Comparison of ENCODE assay signal across 7 cellular contexts in genomic region chr10:50174788-50175525, GRCh38.
DNase-seq lines count a peak whose midpoint lies in the region; ATAC-seq, FAIRE-seq and TF ChIP-seq lines count a peak whose summit lies in the region.
"Not testable (repeated sequence)": the region's sequence is repeated elsewhere in the genome, so short reads cannot be mapped to it uniquely, and the experiment has no call there.

No MANE protein-coding gene starts in this region.

- POLR2A ChIA-PET in SK-N-SH (lab: Yijun Ruan, JAX); HepG2 (lab: Yijun Ruan, JAX): not testable (repeated sequence)

- not testable (repeated sequence) for H3K4me3 ChIP-seq in AG09309 (ENCODE audit: control insufficient read depth, low read depth, low read length); SK-N-SH (ENCODE audit: low read depth in 2 of 2, low read length in 1 of 2); astrocyte of the spinal cord (ENCODE audit: low read depth, low read length); HepG2 (replicated peaks in 1 of 3; ENCODE audit: insufficient read depth in 1 of 3, low read depth in 2 of 3, low read length in 3 of 3)

- not testable (repeated sequence) for H3K4me1 ChIP-seq in SK-N-SH (ENCODE audit: control insufficient read depth in 1 of 2, insufficient read depth in 2 of 2, low read depth in 1 of 2, low read length in 1 of 2); HepG2 (ENCODE audit: insufficient read depth, low read length)

- not testable (repeated sequence) for H2AFZ ChIP-seq in SK-N-SH (ENCODE audit: low read depth); HepG2 (ENCODE audit: low read length)

- H3K27me3 ChIP-seq in SK-N-SH (ENCODE audit: insufficient read depth); HepG2 (ENCODE audit: control insufficient read depth in 1 of 2, insufficient read depth in 2 of 2, low read length in 2 of 2): not testable (repeated sequence)

- H3K79me2 ChIP-seq in SK-N-SH (ENCODE audit: insufficient read depth); HepG2 (ENCODE audit: insufficient read depth, low read length): not testable (repeated sequence)

- TF ChIP-seq CTCF in AG09309 (IDR thresholded peaks at IDR 0.05; ENCODE audit: control insufficient read depth, insufficient read depth, low read depth, low read length, missing control alignments); SK-N-SH (IDR thresholded peaks at IDR 0.05); astrocyte of the spinal cord (IDR thresholded peaks at IDR 0.05; ENCODE audit: low read depth, low read length); HepG2 (CRISPR knock-in tag; IDR thresholded peaks at IDR 0.05): not testable (repeated sequence)

- intact Hi-C loops in HepG2 (cut with micrococcal nuclease; ENCODE audit: unreplicated experiment): not testable (repeated sequence)

- peak overlapping the region in 1 of 2 experiments; percentile 56; a peak in 2 of 4 replicates for H3K27ac ChIP-seq in SK-N-SH (ENCODE audit: low read depth in 2 of 2, low read length in 1 of 2)
- H3K27ac ChIP-seq in HepG2 (ENCODE audit: extremely low read length, insufficient read depth, low read length): not testable (repeated sequence)

- in situ Hi-C loops in astrocyte of the spinal cord (cut with HindIII; ENCODE audit: low sequenced_read_pairs); HepG2 (cut with HindIII; ENCODE audit: extremely low pct_ligation_motif_present, low pct_unique_long_range_greater_than_20kb): not testable (repeated sequence)

- H3K36me3 ChIP-seq in SK-N-SH (replicated peaks in 1 of 2; ENCODE audit: control insufficient read depth in 1 of 2, insufficient read depth in 2 of 2, low read length in 1 of 2); HepG2 (replicated peaks in 1 of 2; ENCODE audit: control insufficient read depth in 1 of 2, insufficient read depth in 2 of 2, low read length in 2 of 2): not testable (repeated sequence)

- BruUV-seq in HepG2 (replicated peaks; lab: Mats Ljungman, UMichigan): not testable (repeated sequence)

- not testable (repeated sequence) for H3F3A ChIP-seq in SK-N-SH (replicated peaks; ENCODE audit: insufficient read depth)

- H4K20me1 ChIP-seq in SK-N-SH (ENCODE audit: insufficient read depth); HepG2 (ENCODE audit: insufficient read depth, low read length): not testable (repeated sequence)

- 8% methylated on average over 3 of the region's 3 CpGs for WGBS in SK-N-SH (ENCODE audit: low lambda C conversion rate)
- WGBS in HepG2 (ENCODE audit: low lambda C conversion rate): 39% methylated on average over 3 of the region's 3 CpGs

- FAIRE-seq in HepG2 (lab: Jason Lieb, UNC): not testable (repeated sequence)

- H3K9me2 ChIP-seq in SK-N-SH: not testable (repeated sequence)

- not testable (repeated sequence) for H3K9ac ChIP-seq in SK-N-SH; HepG2 (ENCODE audit: insufficient read depth, low read depth, low read length)

- not testable (repeated sequence) for H3K9me3 ChIP-seq in SK-N-SH; HepG2 (ENCODE audit: low read length)

- not testable (repeated sequence) for H3K4me2 ChIP-seq in SK-N-SH; HepG2 (ENCODE audit: low read depth, low read length)

- CTCF ChIA-PET in SK-N-SH (lab: Yijun Ruan, JAX); HepG2 (lab: Yijun Ruan, JAX; ENCODE audit: low intra/inter-chr PET ratio, low total read pairs): not testable (repeated sequence)

- DNase-seq in AG09309 (ENCODE audit: low read depth): peak; percentile 88
- peak; percentile 96 for DNase-seq in GM04503 (ENCODE audit: low read depth)
- peak; percentile 81 for DNase-seq in LHCN-M2 (ENCODE audit: low read depth)
- DNase-seq in SK-N-SH; HepG2 (ENCODE audit: low spot score): not testable (repeated sequence)
- peak; percentile 67 for DNase-seq in astrocyte of the spinal cord (ENCODE audit: low read depth, low spot score)
- peak; percentile 85 for DNase-seq in fibroblast of peridontal ligament (ENCODE audit: extremely low read depth)

- TF ChIP-seq POLR2A in HepG2 (IDR thresholded peaks at IDR 0.05; ENCODE audit: insufficient read depth in 1 of 2, low read depth in 2 of 2, low read length in 2 of 2): not testable (repeated sequence)

- TF ChIP-seq EP300 in SK-N-SH (IDR thresholded peaks at IDR 0.05; ENCODE audit: borderline replicate concordance in 1 of 2, low read depth in 1 of 2, low read length in 1 of 2); HepG2 (IDR thresholded peaks at IDR 0.05; ENCODE audit: low read depth in 2 of 2, low read length in 2 of 2); HepG2 (CRISPR knock-in tag; IDR thresholded peaks at IDR 0.05; ENCODE audit: borderline replicate concordance): not testable (repeated sequence)

- ATAC-seq in HepG2: not testable (repeated sequence)

- not testable (repeated sequence) for TF ChIP-seq RAD21 in SK-N-SH (IDR thresholded peaks at IDR 0.05; ENCODE audit: low read length); HepG2 (CRISPR knock-in tag; IDR thresholded peaks at IDR 0.05)

TF ChIP-seq in SK-N-SH, 30 proteins besides CTCF, POLR2A, EP300 and RAD21:
- peak; percentile 84 for TF ChIP-seq PBX3 (IDR thresholded peaks at IDR 0.05)
- 0 out of 2 replicates have a peak, but pooled peaks have one; percentile 23 for TF ChIP-seq TEAD4 (IDR thresholded peaks at IDR 0.05; ENCODE audit: borderline replicate concordance, insufficient read depth)
- peak; percentile 58; the same call in 1 of the 2 replicates for TF ChIP-seq NFIC (IDR thresholded peaks at IDR 0.05; ENCODE audit: borderline replicate concordance)

TF ChIP-seq in HepG2, 621 proteins besides CTCF, POLR2A, EP300 and RAD21:
- peak; percentile 40; the same call in 1 of the 2 replicates for TF ChIP-seq ATF7 (IDR thresholded peaks at IDR 0.05)
- not testable (repeated sequence) for TF ChIP-seq ATF7 (CRISPR knock-in tag; IDR thresholded peaks at IDR 0.05)
TF ChIP-seq in HepG2: peak in this region for 1; not testable (repeated sequence) for 620.
